Comparison of ENCODE assay signal across 9 cellular contexts in the genomic region with DNA sequence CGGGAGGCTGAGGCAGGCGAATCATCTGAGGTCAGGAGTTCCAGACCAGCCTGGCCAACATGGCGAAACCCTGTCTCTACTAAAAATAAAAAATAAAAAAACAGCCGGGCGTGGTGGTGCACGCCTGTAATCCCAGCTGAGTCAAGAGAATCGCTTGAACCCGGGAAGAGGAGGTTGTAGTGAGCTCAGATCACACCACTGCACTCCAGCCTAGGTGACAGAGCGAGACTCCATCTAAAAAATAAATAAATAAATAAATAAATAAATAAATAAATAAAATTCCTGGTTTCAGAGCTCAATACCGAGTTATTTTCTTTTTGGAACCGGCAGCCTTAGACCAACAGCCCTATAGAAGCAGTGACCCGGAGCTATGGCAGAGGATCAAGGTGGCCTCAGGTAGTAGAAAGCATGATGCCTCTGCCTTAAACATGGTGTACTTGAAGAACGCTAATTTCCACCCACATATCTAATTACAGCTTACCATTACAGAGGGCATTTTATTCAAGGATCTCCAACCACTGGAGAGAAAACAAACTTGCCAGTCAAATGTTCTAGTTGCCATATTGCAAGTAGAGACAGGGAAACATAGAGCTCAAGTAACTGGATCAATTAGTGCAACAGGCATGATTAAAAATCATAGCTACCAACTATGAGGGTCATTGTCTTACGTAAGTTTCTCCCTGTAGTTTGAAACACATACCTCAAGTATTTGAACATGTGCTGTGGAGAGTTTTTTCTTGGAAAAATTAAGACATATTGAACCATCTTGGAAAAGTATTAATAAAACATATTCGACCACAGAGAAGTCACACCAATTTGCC. TPM values are rescaled to one million over a fixed set of nuclear protein-coding genes. Genes with fewer than 3 reads are reported as not detected.
DNase-seq lines count a peak whose midpoint lies in the region; ATAC-seq, FAIRE-seq and TF ChIP-seq lines count a peak whose summit lies in the region.
"Had no signal": no experiment of that assay in that cellular context is flagged by ENCODE, and none has a peak within 500 bp of the region (broad histone marks: within the 10 kb centered on the region; RNA-seq: fewer than 3 reads in every experiment).

No MANE protein-coding gene starts in this region.

- H3K4me3 ChIP-seq in suprapubic skin: no peak overlapping the region

- no peak for TF ChIP-seq EP300 in suprapubic skin (IDR thresholded peaks at IDR 0.05)

- no peak for ATAC-seq in activated B cell treated with CpG ODN at 0.5 μM for 24 hours (ENCODE audit: low read depth)

- peaks cover 51% of the 10 kb centered on the region for H3K27me3 Mint-ChIP-seq in activated CD4-positive, alpha-beta T cell treated with anti-CD3 and anti-CD28 coated beads, Interleukin-2, amount 10 ng/mL, durations not matched to agents 24 days and 14 days
- H3K27me3 Mint-ChIP-seq in activated B cell treated with CpG ODN at 0.5 μM for 24 hours (peaks cover 9% of the 10 kb centered on the region), immature natural killer cell (ENCODE audit: low read depth in 3 of 3) (peaks cover 19 to 26% (median 20%) of the 10 kb centered on the region in 3 donors)

- 64% methylated on average over 15 of the region's 15 CpGs for WGBS in suprapubic skin

- POLR2A ChIA-PET in activated B cell treated with CpG ODN at 0.5 μM for 24 hours (lab: Charles Lee): interaction anchor here (0.7 kb wide), 1 partner anchor 122 kb away, joined by 3 read pairs; no protein-coding TSS in a partner anchor

- no peak for DNase-seq in activated CD4-positive, alpha-beta T cell treated with anti-CD3 and anti-CD28 coated beads, Interleukin-2, amount 10 ng/mL, durations not matched to agents 24 days and 14 days
- DNase-seq in activated CD4-positive, alpha-beta T cell treated with anti-CD3 and anti-CD28 coated beads, Interleukin-2, amount 50 U/mL, for 48 hours: no peak
- DNase-seq in activated B cell treated with CpG ODN at 0.5 μM for 24 hours (no peak), immature natural killer cell (no peak), suprapubic skin (ENCODE audit: low spot score in 2 of 2) (no peak), H54 (ENCODE audit: insufficient read length, low spot score) (no peak), germinal center (ENCODE audit: low spot score) (no peak), GM19238 (ENCODE audit: insufficient read length, low spot score) (no peak)

- H3K9me3 ChIP-seq in suprapubic skin: no peaks in the 10 kb centered on the region
- H3K9me3 ChIP-seq: BLaER1 had no signal

- H3K27ac Mint-ChIP-seq in activated CD4-positive, alpha-beta T cell treated with anti-CD3 and anti-CD28 coated beads, Interleukin-2, amount 10 ng/mL, durations not matched to agents 24 days and 14 days: no peak overlapping the region
- H3K27ac Mint-ChIP-seq in activated B cell treated with CpG ODN at 0.5 μM for 24 hours: no peak overlapping the region
- no peak overlapping the region for H3K27ac Mint-ChIP-seq in immature natural killer cell

- no peaks in the 10 kb centered on the region for H3K36me3 ChIP-seq in suprapubic skin
- H3K36me3 ChIP-seq: BLaER1 had no signal

- no peaks in the 10 kb centered on the region for H3K36me3 Mint-ChIP-seq in activated CD4-positive, alpha-beta T cell treated with anti-CD3 and anti-CD28 coated beads, Interleukin-2, amount 10 ng/mL, durations not matched to agents 24 days and 14 days (ENCODE audit: low read depth)
- H3K36me3 Mint-ChIP-seq in activated B cell treated with CpG ODN at 0.5 μM for 24 hours (ENCODE audit: low read depth) (peaks cover 5% of the 10 kb centered on the region), immature natural killer cell (no peaks in the 10 kb centered on the region)

- H3K9me3 Mint-ChIP-seq in activated CD4-positive, alpha-beta T cell treated with anti-CD3 and anti-CD28 coated beads, Interleukin-2, amount 10 ng/mL, durations not matched to agents 24 days and 14 days: no peaks in the 10 kb centered on the region
- H3K9me3 Mint-ChIP-seq in activated B cell treated with CpG ODN at 0.5 μM for 24 hours: no peaks in the 10 kb centered on the region
- H3K9me3 Mint-ChIP-seq in immature natural killer cell: no peaks in the 10 kb centered on the region

- H3K27me3 ChIP-seq in suprapubic skin: no peaks in the 10 kb centered on the region

- H3K4me1 Mint-ChIP-seq in activated CD4-positive, alpha-beta T cell treated with anti-CD3 and anti-CD28 coated beads, Interleukin-2, amount 10 ng/mL, durations not matched to agents 24 days and 14 days: peaks cover 10% of the 10 kb centered on the region
- H3K4me1 Mint-ChIP-seq in activated B cell treated with CpG ODN at 0.5 μM for 24 hours (peaks cover 26% of the 10 kb centered on the region), immature natural killer cell (peaks cover 12 to 15% of the 10 kb centered on the region in 2 donors)

- TF ChIP-seq CTCF in activated B cell treated with CpG ODN at 0.5 μM for 24 hours (IDR thresholded peaks at IDR 0.05) (no peak), suprapubic skin (IDR thresholded peaks at IDR 0.05) (no peak)

- peak overlapping the region; percentile 77 for H3K4me3 Mint-ChIP-seq in activated CD4-positive, alpha-beta T cell treated with anti-CD3 and anti-CD28 coated beads, Interleukin-2, amount 10 ng/mL, durations not matched to agents 24 days and 14 days
- peak overlapping the region; percentile 78 for H3K4me3 Mint-ChIP-seq in activated B cell treated with CpG ODN at 0.5 μM for 24 hours
- peak overlapping the region; percentile 45 to 82 (median 70) for H3K4me3 Mint-ChIP-seq in immature natural killer cell

- TF ChIP-seq POLR2A in suprapubic skin (IDR thresholded peaks at IDR 0.05) (no peak), H54 (IDR thresholded peaks at IDR 0.05; ENCODE audit: low read depth, low read length) (no peak)

- H3K4me1 ChIP-seq in suprapubic skin: peaks cover 50% of the 10 kb centered on the region

- FAIRE-seq in H54 (lab: Jason Lieb, UNC): no peak

- H3K27ac ChIP-seq in suprapubic skin: peak overlapping the region; percentile 74
- H3K27ac ChIP-seq: BLaER1 had no signal

- intact Hi-C loops in activated CD4-positive, alpha-beta T cell treated with anti-CD3 and anti-CD28 coated beads, Interleukin-2, amount 10 ng/mL, durations not matched to agents 24 days and 14 days (cut with micrococcal nuclease): loop anchor here (10.0 kb wide), 1 partner anchor 260 kb away; no protein-coding TSS in a partner anchor
- intact Hi-C loops in activated B cell treated with CpG ODN at 0.5 μM for 24 hours (cut with micrococcal nuclease): loop anchor here (5.0 to 10.0 kb wide), 3 partner anchors 100 to 270 kb away; partner anchors contain the start of gene PYCR2

- CTCF ChIA-PET in activated B cell treated with CpG ODN at 0.5 μM for 24 hours (lab: Charles Lee): interaction anchor here (0.9 to 1.3 kb wide), 3 partner anchors 102 to 191 kb away, joined by 3 read pairs; no protein-coding TSS in a partner anchor

RNA-seq across cellular contexts. Expression of gene ENAH, which starts 2.0 kb away (rescaled TPM):
- 0.33 TPM in 1 of 2 replicates, not detected in the other for total RNA-seq in activated CD4-positive, alpha-beta T cell treated with anti-CD3 and anti-CD28 coated beads, Interleukin-2, amount 10 ng/mL, durations not matched to agents 24 days and 14 days
- total RNA-seq in activated B cell treated with CpG ODN at 0.5 μM for 24 hours (1.2 and 1.4 TPM in 2 replicates), suprapubic skin (10 to 100 TPM; 33.5 to 44.6 (median 41.8) TPM)
- under 1 TPM in 1 of 3 donors, not detected in 2; 0.24 TPM for polyA plus RNA-seq in immature natural killer cell

Comparison
In these comparisons a context has a peak if more than half of its experiments do, and no peak if none do; other contexts are left out.
1. RNA of gene ENAH, which starts 2.0 kb away (total RNA-seq): 33.5 to 44.6 TPM in suprapubic skin; 1.2 to 1.4 TPM in activated B cell treated with CpG ODN at 0.5 μM for 24 hours and 0.33 TPM in activated CD4-positive, alpha-beta T cell treated with anti-CD3 and anti-CD28 coated beads, Interleukin-2, amount 10 ng/mL, durations not matched to agents 24 days and 14 days; every median in the first group is over 10 times any median in the second.
2. Peak in every context shown above with its lines, with median percentiles within 50 percentile points of each other: H3K4me3 Mint-ChIP-seq.